In genomic region chr13:51644649-51645048, GRCh38 we compare ENCODE assay signal across 11 cellular contexts.
DNase-seq lines count a peak whose midpoint lies in the region; ATAC-seq, FAIRE-seq and TF ChIP-seq lines count a peak whose summit lies in the region.
"Had no signal": no experiment of that assay in that cellular context is flagged by ENCODE, and none has a peak within 500 bp of the region (broad histone marks: within the 10 kb centered on the region; RNA-seq: fewer than 3 reads in every experiment).

No MANE protein-coding gene starts in this region.

- H3K14ac ChIP-seq in mesenchymal stem cell (ENCODE audit: low read length in 2 of 2), result no peak overlapping the region

- intact Hi-C loops in CD8-positive, alpha-beta T cell (cut with DNase I, micrococcal nuclease), result loop anchor here (1.0 to 5.0 kb wide), 5 partner anchors 57 to 192 kb away; partner anchors contain the start of genes INTS6 (in 1 of the 2) and WDFY2 (in 1 of the 2)
- intact Hi-C loops in tibial artery (cut with DNase I; ENCODE audit: low total_unique reads), result no loop called here

- no peak overlapping the region for H3K4me3 Mint-ChIP-seq in CD8-positive, alpha-beta T cell

- TF ChIP-seq CTCF in CD8-positive, alpha-beta T cell (IDR thresholded peaks at IDR 0.05), result no peak
- no peak for TF ChIP-seq CTCF in bronchial epithelial cell (IDR thresholded peaks at IDR 0.05; ENCODE audit: insufficient read depth, low read length, severe bottlenecking)
- TF ChIP-seq CTCF in tibial artery (IDR thresholded peaks at IDR 0.05), result no peak

- peak overlapping the region in 1 of 2 experiments; percentile 61 for H3K18ac ChIP-seq in mesenchymal stem cell (ENCODE audit: low read depth in 1 of 2, low read length in 2 of 2)

- peaks cover 2% of the 10 kb centered on the region for H3K36me3 Mint-ChIP-seq in CD8-positive, alpha-beta T cell

- no peaks in the 10 kb centered on the region for H3K9me3 Mint-ChIP-seq in CD8-positive, alpha-beta T cell
- H3K9me3 Mint-ChIP-seq: activated T-helper 1 cell treated with anti-CD3 and anti-CD28 coated beads, Interleukin-12 subunit alpha, Interleukin-12 subunit beta, Interleukin-2, Interleukin-4 antibody, amounts not matched to agents 30 ng/mL and 10 ng/mL and 1 ng/mL, durations not matched to agents 14 hours and 24 hours and 36 hours had no signal

- peak overlapping the region; percentile 15 to 29 for H2BK12ac ChIP-seq in mesenchymal stem cell (ENCODE audit: low read length in 2 of 2)

- H4K8ac ChIP-seq in mesenchymal stem cell (ENCODE audit: low read length), result peak overlapping the region; percentile 62

- no CpG with 5 or more reads among the region's 1 CpG for WGBS in mesenchymal stem cell

- ATAC-seq in CD8-positive, alpha-beta T cell, result peak; percentile 6

- H2BK120ac ChIP-seq in mesenchymal stem cell (ENCODE audit: low read depth, low read length), result peak overlapping the region; percentile 65

- H3K36me3 ChIP-seq in CD8-positive, alpha-beta T cell (ENCODE audit: insufficient read depth, low read length), result no peaks in the 10 kb centered on the region
- H3K36me3 ChIP-seq in bronchial epithelial cell (ENCODE audit: control insufficient read depth, insufficient read depth, low read length) (peaks cover 3% of the 10 kb centered on the region), mesenchymal stem cell (ENCODE audit: control insufficient read depth in 1 of 2, insufficient read depth in 2 of 2, low read depth in 1 of 2, low read length in 2 of 2) (no peaks in the 10 kb centered on the region), tibial artery (no peaks in the 10 kb centered on the region)

- no peaks in the 10 kb centered on the region for H3K27me3 Mint-ChIP-seq in CD8-positive, alpha-beta T cell (ENCODE audit: low read depth)

- no peak for FAIRE-seq in bronchial epithelial cell (lab: Jason Lieb, UNC)
- FAIRE-seq: GM18507 had no signal

- peak overlapping the region; percentile 17 for H2BK15ac ChIP-seq in mesenchymal stem cell (ENCODE audit: low read depth, poor library complexity, severe bottlenecking)

- peak overlapping the region in 1 of 2 experiments; percentile 85 for H3K4ac ChIP-seq in mesenchymal stem cell (ENCODE audit: low read depth in 1 of 2, low read length in 2 of 2)

- H3K79me1 ChIP-seq in mesenchymal stem cell (replicated peaks; ENCODE audit: low read length, poor library complexity, severe bottlenecking), result peaks cover 17% of the 10 kb centered on the region

- H3K23ac ChIP-seq in mesenchymal stem cell (ENCODE audit: low read length in 2 of 2), result no peak overlapping the region

- H3K4me1 ChIP-seq in CD8-positive, alpha-beta T cell (ENCODE audit: insufficient read depth, low read length), result peaks cover 44% of the 10 kb centered on the region
- H3K4me1 ChIP-seq in mesenchymal stem cell (ENCODE audit: control insufficient read depth, insufficient read depth, low read depth, low read length) (peaks cover 7% of the 10 kb centered on the region), tibial artery (peaks cover 0 to 38% (median 24%) of the 10 kb centered on the region in 4 donors)

- DNase-seq in CD8-positive, alpha-beta T cell, result no peak
- DNase-seq in LHCN-M2 (ENCODE audit: low read depth), result peak; percentile 85
- DNase-seq in bronchial epithelial cell (ENCODE audit: low read depth), result peak; percentile 34
- DNase-seq in mesenchymal stem cell, result peak; percentile 87
- no peak for DNase-seq in iPS-NIHi7 (ENCODE audit: extremely low spot score)
- DNase-seq in tibial artery, result no peak
- DNase-seq in NCI-H1105 (lab: John Stamatoyannopoulos, UW), result no peak
- DNase-seq in mucosa of gallbladder (ENCODE audit: low spot score), result no peak
- DNase-seq: NCI-H1048 had no signal

- peak overlapping the region; percentile 91 for H3K9ac ChIP-seq in mesenchymal stem cell (ENCODE audit: low read length)

- H3K4me1 Mint-ChIP-seq in CD8-positive, alpha-beta T cell (ENCODE audit: low read depth), result peaks cover 49% of the 10 kb centered on the region

- POLR2A ChIA-PET in CD8-positive, alpha-beta T cell (lab: Charles Lee), result interaction anchor here (0.6 to 2.3 kb wide), 9 partner anchors 9 to 191 kb away, joined by 3 to 15 read pairs (median 4); partner anchors contain the start of gene INTS6

- no peaks in the 10 kb centered on the region for H3K27me3 ChIP-seq in CD8-positive, alpha-beta T cell (ENCODE audit: insufficient read depth, low read length)
- H3K27me3 ChIP-seq in bronchial epithelial cell (ENCODE audit: control insufficient read depth, insufficient read depth, low read length) (no peaks in the 10 kb centered on the region), mesenchymal stem cell (ENCODE audit: control insufficient read depth in 1 of 2, insufficient read depth in 1 of 2, low read length in 2 of 2) (no peaks in the 10 kb centered on the region), tibial artery (no peaks in the 10 kb centered on the region)

- H3K27ac ChIP-seq in CD8-positive, alpha-beta T cell (ENCODE audit: low read depth, low read length), result peak overlapping the region; percentile 66
- peak overlapping the region; percentile 85 for H3K27ac ChIP-seq in mesenchymal stem cell (ENCODE audit: low read length, poor library complexity, severe bottlenecking)
- no peak overlapping the region for H3K27ac ChIP-seq in tibial artery

- CTCF ChIA-PET in CD8-positive, alpha-beta T cell (lab: Charles Lee), result interaction anchor here (0.7 to 1.9 kb wide), 2 partner anchors 11 to 153 kb away, joined by 5 to 7 read pairs; no protein-coding TSS in a partner anchor

- peak overlapping the region; percentile 96 for H3K27ac Mint-ChIP-seq in CD8-positive, alpha-beta T cell

- no peak overlapping the region for H3K4me3 ChIP-seq in CD8-positive, alpha-beta T cell (ENCODE audit: low read depth, low read length)
- H3K4me3 ChIP-seq in bronchial epithelial cell (ENCODE audit: low read depth, low read length), result no peak overlapping the region
- peak overlapping the region in 1 of 2 experiments; percentile 39 for H3K4me3 ChIP-seq in mesenchymal stem cell (ENCODE audit: insufficient read depth in 1 of 2, low read depth in 1 of 2, low read length in 2 of 2)
- H3K4me3 ChIP-seq in tibial artery, result no peak overlapping the region

- H2BK5ac ChIP-seq in mesenchymal stem cell (ENCODE audit: low read depth, low read length, poor library complexity, severe bottlenecking), result peak overlapping the region; percentile 9

- H2AFZ ChIP-seq in mesenchymal stem cell (ENCODE audit: low read depth, low read length), result no peak overlapping the region

- peak overlapping the region; percentile 73 for H2AK5ac ChIP-seq in mesenchymal stem cell (ENCODE audit: low read length, severe bottlenecking)

- H3K9me3 ChIP-seq in CD8-positive, alpha-beta T cell (ENCODE audit: low read length), result no peaks in the 10 kb centered on the region
- H3K9me3 ChIP-seq in mesenchymal stem cell (ENCODE audit: control insufficient read depth, low read length) (no peaks in the 10 kb centered on the region), tibial artery (no peaks in the 10 kb centered on the region)

- H4K91ac ChIP-seq in mesenchymal stem cell (ENCODE audit: low read length), result no peak overlapping the region

- H3K4me2 ChIP-seq in mesenchymal stem cell (ENCODE audit: low read length, poor library complexity, severe bottlenecking), result peak overlapping the region; percentile 0

Comparison
In these comparisons a context has a peak if more than half of its experiments do, and no peak if none do; other contexts are left out.
1. DNase-seq: peak in LHCN-M2 (single experiment), bronchial epithelial cell (single experiment) and mesenchymal stem cell (single experiment); none in CD8-positive, alpha-beta T cell (0 of 7), iPS-NIHi7 (single experiment), tibial artery (0 of 2), NCI-H1105 (single experiment) and mucosa of gallbladder (single experiment).
2. H3K27ac ChIP-seq: peak in CD8-positive, alpha-beta T cell (single experiment) and mesenchymal stem cell (single experiment); none in tibial artery (0 of 2).